In the genomic region with DNA sequence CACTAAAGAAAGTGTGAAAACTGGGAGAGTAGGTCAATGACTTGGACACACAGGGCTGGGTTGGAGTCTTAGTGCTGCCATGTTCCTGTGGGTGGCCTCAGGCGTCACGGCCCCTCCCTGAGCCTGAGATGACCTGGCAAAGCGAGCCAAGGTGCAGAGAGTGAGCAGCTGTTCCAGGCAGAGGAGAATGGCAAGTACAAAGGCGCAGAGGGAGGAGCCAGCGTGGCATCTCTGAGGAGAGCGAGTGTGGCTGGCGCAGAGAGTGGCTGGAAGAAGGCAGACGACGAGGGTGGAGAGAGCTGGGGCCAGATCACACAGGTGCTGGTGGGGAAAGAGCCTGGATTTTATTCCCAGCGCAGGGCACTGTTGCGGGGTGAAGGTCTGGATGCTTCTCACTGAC, we compare ENCODE assay signal across 12 cellular contexts. TPM values are rescaled to one million over a fixed set of nuclear protein-coding genes. Genes with fewer than 3 reads are reported as not detected.
A peak's percentile ranks its signal among the peaks of the same experiment; 100 is the strongest.
DNase-seq lines count a peak whose midpoint lies in the region; ATAC-seq and TF ChIP-seq lines count a peak whose summit lies in the region.
"Had no signal": no experiment of that assay in that cellular context is flagged by ENCODE, and none has a peak within 500 bp of the region (broad histone marks: within the 10 kb centered on the region; RNA-seq: fewer than 3 reads in every experiment).

No MANE protein-coding gene starts in this region.

- H3K9me3 Mint-ChIP-seq in endothelial cell (ENCODE audit: unreplicated experiment) = no peaks in the 10 kb centered on the region
- no peaks in the 10 kb centered on the region for H3K9me3 Mint-ChIP-seq in activated CD8-positive, alpha-beta memory T cell treated with anti-CD3 and anti-CD28 coated beads, Interleukin-2, amount 10 ng/mL, durations not matched to agents 7 days and 5 days (ENCODE audit: low read depth)

- no peaks in the 10 kb centered on the region for H3K27me3 Mint-ChIP-seq in endothelial cell (ENCODE audit: unreplicated experiment)
- H3K27me3 Mint-ChIP-seq in activated CD8-positive, alpha-beta memory T cell treated with anti-CD3 and anti-CD28 coated beads, Interleukin-2, amount 10 ng/mL, durations not matched to agents 7 days and 5 days = no peaks in the 10 kb centered on the region

- DNase-seq in DMS53 (lab: John Stamatoyannopoulos, UW) (peak; percentile 89), NCI-H2107 treated with DMSO at 0.1 percent for 48 hours (lab: John Stamatoyannopoulos, UW; ENCODE audit: unreplicated experiment) (peak; percentile 42), endothelial cell (ENCODE audit: low spot score) (no peak), pons (ENCODE audit: low spot score) (peak; percentile 5), GF-D8 (lab: John Stamatoyannopoulos, UW) (no peak)
- no peak for DNase-seq in activated CD8-positive, alpha-beta memory T cell treated with anti-CD3 and anti-CD28 coated beads, Interleukin-2, amount 10 ng/mL, durations not matched to agents 7 days and 5 days
- DNase-seq: activated CD8-positive, alpha-beta memory T cell treated with anti-CD3 and anti-CD28 coated beads, Interleukin-2, amount 50 U/mL, for 4 hours; GDM1; left ventricle myocardium inferior; NCI-H226 had no signal

- no peak for ATAC-seq in GM18520 (IDR thresholded peaks at IDR 0.05; ENCODE audit: unreplicated experiment)
- no peak for ATAC-seq in activated CD8-positive, alpha-beta memory T cell treated with anti-CD3 and anti-CD28 coated beads, Interleukin-2, amount 10 ng/mL, durations not matched to agents 7 days and 5 days
- no peak for ATAC-seq in GM19455 (IDR thresholded peaks at IDR 0.05; ENCODE audit: unreplicated experiment)

- CTCF ChIA-PET in activated CD8-positive, alpha-beta memory T cell treated with anti-CD3 and anti-CD28 coated beads, Interleukin-2, amount 10 ng/mL, durations not matched to agents 7 days and 5 days (lab: Charles Lee) = interaction anchor here (1.4 kb wide), 1 partner anchor 56 kb away, joined by 3 read pairs; no protein-coding TSS in a partner anchor

- no peak overlapping the region for H3K27ac Mint-ChIP-seq in endothelial cell (ENCODE audit: unreplicated experiment)
- H3K27ac Mint-ChIP-seq in activated CD8-positive, alpha-beta memory T cell treated with anti-CD3 and anti-CD28 coated beads, Interleukin-2, amount 10 ng/mL, durations not matched to agents 7 days and 5 days = no peak overlapping the region

- H3K36me3 Mint-ChIP-seq in endothelial cell (ENCODE audit: low read depth, unreplicated experiment) = peaks cover 5% of the 10 kb centered on the region
- H3K36me3 Mint-ChIP-seq in activated CD8-positive, alpha-beta memory T cell treated with anti-CD3 and anti-CD28 coated beads, Interleukin-2, amount 10 ng/mL, durations not matched to agents 7 days and 5 days = no peaks in the 10 kb centered on the region

- peaks cover 40% of the 10 kb centered on the region for H3K4me1 Mint-ChIP-seq in endothelial cell (ENCODE audit: unreplicated experiment)
- peaks cover 38% of the 10 kb centered on the region for H3K4me1 Mint-ChIP-seq in activated CD8-positive, alpha-beta memory T cell treated with anti-CD3 and anti-CD28 coated beads, Interleukin-2, amount 10 ng/mL, durations not matched to agents 7 days and 5 days

- TF ChIP-seq CTCF in endothelial cell (IDR thresholded peaks at IDR 0.05; ENCODE audit: unreplicated experiment) = no peak

- H3K4me3 Mint-ChIP-seq in endothelial cell (ENCODE audit: unreplicated experiment) = peak overlapping the region; percentile 70
- H3K4me3 Mint-ChIP-seq in activated CD8-positive, alpha-beta memory T cell treated with anti-CD3 and anti-CD28 coated beads, Interleukin-2, amount 10 ng/mL, durations not matched to agents 7 days and 5 days = no peak overlapping the region

RNA-seq across cellular contexts. Expression of gene CHMP4B, which starts 20.6 kb away (rescaled TPM):
- 117 TPM for total RNA-seq in endothelial cell (ENCODE audit: unreplicated experiment)
- 10 to 100 TPM; 79.4 to 81.9 TPM for total RNA-seq in activated CD8-positive, alpha-beta memory T cell treated with anti-CD3 and anti-CD28 coated beads, Interleukin-2, amount 10 ng/mL, durations not matched to agents 7 days and 5 days

RNA-seq across cellular contexts. Expression of gene ZNF341, which starts 58.8 kb away (rescaled TPM):
- 3.5 TPM for total RNA-seq in endothelial cell (ENCODE audit: unreplicated experiment)
- total RNA-seq in activated CD8-positive, alpha-beta memory T cell treated with anti-CD3 and anti-CD28 coated beads, Interleukin-2, amount 10 ng/mL, durations not matched to agents 7 days and 5 days = 1 to 10 TPM; 6.5 to 7.4 TPM

Comparison
In these comparisons a context has a peak if more than half of its experiments do, and no peak if none do; other contexts are left out.
1. DNase-seq: peak in DMS53 (single experiment), NCI-H2107 treated with DMSO at 0.1 percent for 48 hours (single experiment) and pons (single experiment); none in endothelial cell (single experiment), GF-D8 (single experiment) and activated CD8-positive, alpha-beta memory T cell treated with anti-CD3 and anti-CD28 coated beads, Interleukin-2, amount 10 ng/mL, durations not matched to agents 7 days and 5 days (single experiment).